8 cellular contexts compared by ENCODE assay signal in genomic region chr9:12464910-12465512, GRCh38.
DNase-seq lines count a peak whose midpoint lies in the region; ATAC-seq and TF ChIP-seq lines count a peak whose summit lies in the region.

No MANE protein-coding gene starts in this region.

- TF ChIP-seq CTCF in SK-N-SH (IDR thresholded peaks at IDR 0.05) (peak; percentile 83), progenitor cell of endocrine pancreas (IDR thresholded peaks at IDR 0.05; ENCODE audit: unreplicated experiment) (peak; percentile 85), vagina (IDR thresholded peaks at IDR 0.05) (no peak)

- H3K4me1 ChIP-seq in SK-N-SH (ENCODE audit: control insufficient read depth in 1 of 2, insufficient read depth in 2 of 2, low read depth in 1 of 2, low read length in 1 of 2): no peaks in the 10 kb centered on the region
- H3K4me1 ChIP-seq in vagina: no peaks in the 10 kb centered on the region

- TF ChIP-seq EP300 in SK-N-SH (IDR thresholded peaks at IDR 0.05; ENCODE audit: borderline replicate concordance in 1 of 2, low read depth in 1 of 2, low read length in 1 of 2): no peak

- no peak overlapping the region for H3K4me3 Mint-ChIP-seq in progenitor cell of endocrine pancreas (ENCODE audit: low read depth)

- no peak overlapping the region for H3K4me2 ChIP-seq in SK-N-SH

- H3K27ac Mint-ChIP-seq in progenitor cell of endocrine pancreas: no peak overlapping the region

- TF ChIP-seq POLR2A in vagina (IDR thresholded peaks at IDR 0.05): no peak

- no peaks in the 10 kb centered on the region for H3F3A ChIP-seq in SK-N-SH (replicated peaks; ENCODE audit: insufficient read depth)

- no peak overlapping the region; a peak in 1 of 4 replicates for H3K4me3 ChIP-seq in SK-N-SH (ENCODE audit: low read depth in 2 of 2, low read length in 1 of 2)
- H3K4me3 ChIP-seq in vagina: no peak overlapping the region

- H3K79me2 ChIP-seq in SK-N-SH (ENCODE audit: insufficient read depth): no peaks in the 10 kb centered on the region

- intact Hi-C loops in vagina (cut with DNase I): no loop called here

- no peaks in the 10 kb centered on the region for H3K27me3 Mint-ChIP-seq in progenitor cell of endocrine pancreas

- DNase-seq in SK-N-SH: peak; percentile 6
- peak; percentile 18 for DNase-seq in NCI-H2196 treated with DMSO at 0.1 percent for 48 hours (lab: John Stamatoyannopoulos, UW; ENCODE audit: unreplicated experiment)
- peak; percentile 17 for DNase-seq in dedifferentiated amniotic fluid mesenchymal stem cell (ENCODE audit: extremely low spot score)
- DNase-seq in progenitor cell of endocrine pancreas (ENCODE audit: low spot score, unreplicated experiment): no peak
- DNase-seq in stimulated activated naive CD4-positive, alpha-beta T cell (lab: John Stamatoyannopoulos, UW): no peak
- no peak for DNase-seq in vagina (ENCODE audit: extremely low spot score in 2 of 2)

- peak; percentile 66 for TF ChIP-seq RAD21 in SK-N-SH (IDR thresholded peaks at IDR 0.05; ENCODE audit: low read length)

- H2AFZ ChIP-seq in SK-N-SH (ENCODE audit: low read depth): no peak overlapping the region

- H3K27ac ChIP-seq in SK-N-SH (ENCODE audit: low read depth in 2 of 2, low read length in 1 of 2): no peak overlapping the region
- no peak overlapping the region for H3K27ac ChIP-seq in vagina

- H3K9me3 Mint-ChIP-seq in progenitor cell of endocrine pancreas (ENCODE audit: low read depth): peaks cover 8% of the 10 kb centered on the region

- peaks cover 1% of the 10 kb centered on the region for H3K36me3 Mint-ChIP-seq in progenitor cell of endocrine pancreas (ENCODE audit: insufficient read depth)

- H3K27me3 ChIP-seq in SK-N-SH (ENCODE audit: insufficient read depth) (no peaks in the 10 kb centered on the region), vagina (no peaks in the 10 kb centered on the region)

- POLR2A ChIA-PET in SK-N-SH (lab: Yijun Ruan, JAX): no interaction called here

- H3K36me3 ChIP-seq in SK-N-SH (replicated peaks in 1 of 2; ENCODE audit: control insufficient read depth in 1 of 2, insufficient read depth in 2 of 2, low read length in 1 of 2) (no peaks in the 10 kb centered on the region), vagina (no peaks in the 10 kb centered on the region)

- 0% methylated on average over 2 of the region's 2 CpGs for WGBS in SK-N-SH (ENCODE audit: low lambda C conversion rate)

- no peaks in the 10 kb centered on the region for H3K9me2 ChIP-seq in SK-N-SH

- H3K9ac ChIP-seq in SK-N-SH: no peak overlapping the region

- no peak for ATAC-seq in SK-N-SH treated with all-trans-retinoic acid at 6 μM for 48 hours
- ATAC-seq in HG03108 (IDR thresholded peaks at IDR 0.05; ENCODE audit: unreplicated experiment): no peak

- H4K20me1 ChIP-seq in SK-N-SH (ENCODE audit: insufficient read depth): no peaks in the 10 kb centered on the region

- CTCF ChIA-PET in SK-N-SH (lab: Yijun Ruan, JAX): interaction anchor here (0.7 to 2.6 kb wide), 11 partner anchors 8 to 139 kb away, joined by 3 to 10 read pairs (median 3); no protein-coding TSS in a partner anchor

- H3K4me1 Mint-ChIP-seq in progenitor cell of endocrine pancreas (ENCODE audit: low read depth): peaks cover 22% of the 10 kb centered on the region

- H3K9me3 ChIP-seq in SK-N-SH: no peaks in the 10 kb centered on the region
- H3K9me3 ChIP-seq in vagina: no peaks in the 10 kb centered on the region

TF ChIP-seq in SK-N-SH, 30 proteins besides CTCF, POLR2A, EP300 and RAD21:
- TF ChIP-seq SMC3 (IDR thresholded peaks at IDR 0.05; ENCODE audit: low read depth, low read length): peak; percentile 33
- no peak for TF ChIP-seq FOXJ3 (CRISPR knock-in tag; IDR thresholded peaks at IDR 0.05)

TF ChIP-seq in SK-N-SH treated with all-trans-retinoic acid at 6 μM for 48 hours, 23 proteins besides CTCF, POLR2A, EP300 and RAD21:
- TF ChIP-seq ZNF70 (CRISPR knock-in tag; IDR thresholded peaks at IDR 0.05) (no peak), ZFP30 (CRISPR knock-in tag; IDR thresholded peaks at IDR 0.05) (no peak), ISL1 (CRISPR knock-in tag; IDR thresholded peaks at IDR 0.05) (no peak), SNAI2 (CRISPR knock-in tag; IDR thresholded peaks at IDR 0.05) (no peak), GLIS3 (CRISPR knock-in tag; IDR thresholded peaks at IDR 0.05) (no peak), ARNTL (CRISPR knock-in tag; IDR thresholded peaks at IDR 0.05; ENCODE audit: borderline replicate concordance, low read depth) (no peak), CSDC2 (CRISPR knock-in tag; IDR thresholded peaks at IDR 0.05) (no peak), TSHZ2 (CRISPR knock-in tag; IDR thresholded peaks at IDR 0.05) (no peak), ZNF8 (CRISPR knock-in tag; IDR thresholded peaks at IDR 0.05) (no peak)
- TF ChIP-seq, protein P1, sequence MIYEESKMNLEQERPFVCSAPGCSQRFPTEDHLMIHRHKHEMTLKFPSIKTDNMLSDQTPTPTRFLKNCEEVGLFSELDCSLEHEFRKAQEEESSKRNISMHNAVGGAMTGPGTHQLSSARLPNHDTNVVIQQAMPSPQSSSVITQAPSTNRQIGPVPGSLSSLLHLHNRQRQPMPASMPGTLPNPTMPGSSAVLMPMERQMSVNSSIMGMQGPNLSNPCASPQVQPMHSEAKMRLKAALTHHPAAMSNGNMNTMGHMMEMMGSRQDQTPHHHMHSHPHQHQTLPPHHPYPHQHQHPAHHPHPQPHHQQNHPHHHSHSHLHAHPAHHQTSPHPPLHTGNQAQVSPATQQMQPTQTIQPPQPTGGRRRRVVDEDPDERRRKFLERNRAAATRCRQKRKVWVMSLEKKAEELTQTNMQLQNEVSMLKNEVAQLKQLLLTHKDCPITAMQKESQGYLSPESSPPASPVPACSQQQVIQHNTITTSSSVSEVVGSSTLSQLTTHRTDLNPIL (CRISPR knock-in tag; IDR thresholded peaks at IDR 0.05; ENCODE audit: low read depth): no peak
TF ChIP-seq in SK-N-SH treated with all-trans-retinoic acid at 6 μM for 48 hours: peak in this region for 0.

Comparison
In these comparisons a context has a peak if more than half of its experiments do, and no peak if none do; other contexts are left out.
1. DNase-seq: peak in SK-N-SH (single experiment), NCI-H2196 treated with DMSO at 0.1 percent for 48 hours (single experiment) and dedifferentiated amniotic fluid mesenchymal stem cell (single experiment); none in progenitor cell of endocrine pancreas (single experiment), stimulated activated naive CD4-positive, alpha-beta T cell (0 of 6) and vagina (0 of 2).
2. CTCF ChIP-seq: peak in SK-N-SH (single experiment) and progenitor cell of endocrine pancreas (single experiment); none in vagina (0 of 3).